8 cellular contexts compared by ENCODE assay signal in the genomic region with DNA sequence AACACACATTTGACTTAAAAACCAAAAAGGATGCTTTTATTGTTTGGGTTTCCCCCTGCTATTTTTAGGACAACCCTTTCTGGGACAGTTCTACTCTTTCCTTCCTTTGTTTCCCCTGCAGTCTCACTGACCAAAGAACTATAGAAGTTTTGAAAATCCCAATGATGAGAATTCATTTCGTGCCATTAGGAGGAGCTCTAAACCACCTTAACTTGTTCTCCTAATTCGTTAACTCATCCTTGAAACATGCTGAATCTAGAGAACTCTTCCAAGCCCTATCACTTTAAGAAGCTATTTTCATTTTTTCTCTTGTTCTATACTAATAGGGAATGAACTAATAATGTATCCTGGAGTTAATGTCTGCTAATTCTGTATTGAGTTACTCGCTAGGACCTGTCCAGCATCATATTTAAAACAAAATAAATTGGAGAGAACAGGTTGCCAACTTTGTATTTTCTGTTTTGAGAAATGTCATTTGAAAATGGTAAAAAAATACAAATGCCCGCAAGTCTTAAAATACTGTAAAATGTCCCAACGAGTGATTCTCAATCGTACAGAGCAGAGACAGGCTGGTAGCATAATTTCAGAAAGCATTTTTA.
DNase-seq lines count a peak whose midpoint lies in the region; ATAC-seq and TF ChIP-seq lines count a peak whose summit lies in the region.

No MANE protein-coding gene starts in this region.

- H3K27me3 Mint-ChIP-seq in activated B cell treated with CpG ODN at 0.5 μM for 24 hours: no peaks in the 10 kb centered on the region

- H3K9me3 ChIP-seq in cardiac muscle cell (ENCODE audit: low read depth): no peaks in the 10 kb centered on the region

- POLR2A ChIA-PET in activated B cell treated with CpG ODN at 0.5 μM for 24 hours (lab: Charles Lee): interaction anchor here (0.7 to 2.0 kb wide), 7 partner anchors 56 to 401 kb away, joined by 3 to 9 read pairs (median 5); a partner anchor contains a TSS

- DNase-seq in SIG-M5 treated with dmso at 0.1 percent for 504 hours (lab: John Stamatoyannopoulos, UW; ENCODE audit: unreplicated experiment) (peak; percentile 70), SIG-M5 (lab: John Stamatoyannopoulos, UW) (no peak), NB4 (ENCODE audit: low read depth) (peak; percentile 68), activated B cell treated with CpG ODN at 0.5 μM for 24 hours (no peak), cardiac muscle cell (ENCODE audit: low read depth in 1 of 2, low spot score in 1 of 2) (peak; percentile 59 to 71), retina (peak; percentile 38)

- H3K4me1 ChIP-seq in cardiac muscle cell (ENCODE audit: low read depth): no peaks in the 10 kb centered on the region

- H3K9me3 Mint-ChIP-seq in activated B cell treated with CpG ODN at 0.5 μM for 24 hours: no peaks in the 10 kb centered on the region

- no peak overlapping the region for H3K27ac ChIP-seq in cardiac muscle cell

- peak; percentile 62 for ATAC-seq in activated B cell treated with CpG ODN at 0.5 μM for 24 hours (ENCODE audit: low read depth)
- no peak for ATAC-seq in HG03108 (IDR thresholded peaks at IDR 0.05; ENCODE audit: unreplicated experiment)
- no peak for ATAC-seq in GM18517 (IDR thresholded peaks at IDR 0.05; ENCODE audit: unreplicated experiment)

- H3K4me3 Mint-ChIP-seq in activated B cell treated with CpG ODN at 0.5 μM for 24 hours: no peak overlapping the region

- CTCF ChIA-PET in activated B cell treated with CpG ODN at 0.5 μM for 24 hours (lab: Charles Lee): interaction anchor here (0.6 to 2.9 kb wide), 38 partner anchors 10 to 577 kb away, joined by 3 to 25 read pairs (median 4); a partner anchor contains a TSS

- H3K4me1 Mint-ChIP-seq in activated B cell treated with CpG ODN at 0.5 μM for 24 hours: peaks cover 17% of the 10 kb centered on the region

- no peaks in the 10 kb centered on the region for H3K27me3 ChIP-seq in cardiac muscle cell

- intact Hi-C loops in activated B cell treated with CpG ODN at 0.5 μM for 24 hours (cut with micrococcal nuclease): loop anchor here (1.0 to 10.0 kb wide), 11 partner anchors 20 to 988 kb away; no protein-coding TSS in a partner anchor

- H3K4me3 ChIP-seq in NB4 (ENCODE audit: low read depth, low read length): no peak overlapping the region
- H3K4me3 ChIP-seq in cardiac muscle cell: no peak overlapping the region

- peak overlapping the region; percentile 50 for H3K27ac Mint-ChIP-seq in activated B cell treated with CpG ODN at 0.5 μM for 24 hours

- TF ChIP-seq POLR2A in NB4 (IDR thresholded peaks at IDR 0.05; ENCODE audit: extremely low read depth, insufficient read length): no peak

- H3K36me3 Mint-ChIP-seq in activated B cell treated with CpG ODN at 0.5 μM for 24 hours (ENCODE audit: low read depth): peaks cover 80% of the 10 kb centered on the region

- peaks cover 40% of the 10 kb centered on the region for H3K36me3 ChIP-seq in cardiac muscle cell

- TF ChIP-seq CTCF in NB4 (IDR thresholded peaks at IDR 0.05; ENCODE audit: low read depth, low read length) (peak; percentile 51), activated B cell treated with CpG ODN at 0.5 μM for 24 hours (IDR thresholded peaks at IDR 0.05) (peak; percentile 77), cardiac muscle cell (IDR thresholded peaks at IDR 0.05; ENCODE audit: low read depth, low read length) (peak; percentile 65)

Comparison
In these comparisons a context has a peak if more than half of its experiments do, and no peak if none do; other contexts are left out.
1. DNase-seq: peak in SIG-M5 treated with dmso at 0.1 percent for 504 hours (single experiment), NB4 (single experiment), cardiac muscle cell (2 of 2) and retina (single experiment); none in SIG-M5 (single experiment) and activated B cell treated with CpG ODN at 0.5 μM for 24 hours (single experiment).
2. Peak in every context shown above with its lines, with median percentiles within 50 percentile points of each other: CTCF ChIP-seq.